ENCODE assay signal across 5 cellular contexts in the genomic region with DNA sequence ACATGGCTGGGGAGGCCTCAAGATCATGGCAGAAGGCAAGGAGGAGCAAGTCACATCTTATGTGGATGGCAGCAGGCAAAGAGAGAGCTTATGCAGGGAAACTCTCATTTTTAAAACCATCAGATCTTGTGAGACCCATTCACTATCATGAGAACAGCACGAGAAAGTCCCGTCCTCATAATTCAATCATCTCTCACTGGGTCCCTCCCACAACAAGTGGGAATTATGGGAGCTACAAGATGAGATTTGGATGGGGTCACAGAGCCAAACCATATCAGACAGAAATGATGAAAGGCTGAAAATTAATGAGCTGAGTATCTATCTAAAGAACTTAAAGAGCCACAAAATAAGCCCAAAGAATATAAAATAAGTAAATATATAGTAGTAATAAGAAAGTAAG. TPM values are rescaled to one million over a fixed set of nuclear protein-coding genes. Genes with fewer than 3 reads are reported as not detected.
"Had no signal": no experiment of that assay in that cellular context is flagged by ENCODE, and none has a peak within 500 bp of the region (broad histone marks: within the 10 kb centered on the region; RNA-seq: fewer than 3 reads in every experiment).

No MANE protein-coding gene starts in this region.

RNA-seq across cellular contexts. Expression of gene ATP8B1, which starts 44.3 kb away (rescaled TPM):
- total RNA-seq: activated naive CD4-positive, alpha-beta T cell treated with anti-CD3 and anti-CD28 coated beads for 36 hours; activated naive CD4-positive, alpha-beta T cell treated with anti-CD3 and anti-CD28 coated beads, Interleukin-2, amount 50 U/mL, for 72 hours; activated T-cell treated with anti-CD3 and anti-CD28 coated beads, Interleukin-2, amount 50 U/mL, for 72 hours; activated T-helper 17 cell treated with anti-CD3 and anti-CD28 coated beads, Interleukin-2, amount 50 U/mL, for 72 hours; activated T-helper 2 cell treated with anti-CD3 and anti-CD28 coated beads, Interferon-gamma antibody, Interleukin-2, Interleukin-4, amounts not matched to agents 10 μg/mL and 5 μg/mL and 100 μg/mL, durations not matched to agents 14 hours and 24 hours and 36 hours had no signal
